ENCODE assay signal across 23 cellular contexts in the genomic region with DNA sequence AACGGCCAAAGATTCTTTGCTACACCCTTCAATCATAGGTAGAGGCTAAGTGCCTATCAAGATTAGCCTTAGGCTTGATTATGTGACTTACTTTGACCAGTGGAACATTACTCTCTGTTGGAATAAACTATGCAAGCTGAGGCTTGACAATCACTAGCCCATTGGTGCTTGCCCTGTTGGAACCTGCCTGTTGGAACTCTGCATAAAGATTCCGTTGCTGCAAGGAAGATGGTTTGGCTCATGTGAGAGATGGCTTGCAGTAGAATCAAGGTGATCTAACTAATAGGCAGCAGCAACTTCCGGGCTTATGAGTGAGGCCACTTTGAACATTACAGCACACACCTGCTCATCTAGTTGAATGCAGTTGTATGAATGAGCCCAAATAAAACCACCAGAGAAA.
"Had no signal": no experiment of that assay in that cellular context is flagged by ENCODE, and none has a peak within 500 bp of the region (broad histone marks: within the 10 kb centered on the region; RNA-seq: fewer than 3 reads in every experiment).

No MANE protein-coding gene starts in this region.

- H3K9me3 Mint-ChIP-seq: IgD-negative memory B cell had no signal

- ATAC-seq: K562 had no signal

- FAIRE-seq: K562, RCC 7860 had no signal

- H3K4me3 Mint-ChIP-seq: IgD-negative memory B cell had no signal

- H3K9ac ChIP-seq: KMS-11, SK-N-SH had no signal

- H3K27ac Mint-ChIP-seq: IgD-negative memory B cell had no signal

- DNase-seq: Kasumi-1, MV-4-11, NCI-H1048, NCI-H1105, NCI-H1417, NCI-H1436 treated with DMSO at 0.1 percent for 48 hours, NCI-H1694, NCI-H187 treated with DMSO at 0.1 percent for 48 hours, NCI-H2029 treated with DMSO at 0.1 percent for 48 hours, NCI-H2171 treated with DMSO at 0.1 percent for 48 hours, NCI-H345, NCI-H446 treated with DMSO at 0.1 percent for 48 hours, NCI-H524 treated with DMSO at 0.1 percent for 48 hours, NCI-H69, NCI-H774, RPMI8226, SHP77, SK-N-SH, SW 1271 had no signal

- H3K4me3 ChIP-seq: K562 had no signal

- H3K9me3 ChIP-seq: SK-N-SH had no signal

- H3K36me3 Mint-ChIP-seq: IgD-negative memory B cell had no signal

- H3K4me1 Mint-ChIP-seq: IgD-negative memory B cell had no signal

- H3K27ac ChIP-seq: KMS-11 had no signal

- H3K4me2 ChIP-seq: KMS-11, SK-N-SH had no signal
